ENCODE assay signal across 8 cellular contexts in the genomic region with DNA sequence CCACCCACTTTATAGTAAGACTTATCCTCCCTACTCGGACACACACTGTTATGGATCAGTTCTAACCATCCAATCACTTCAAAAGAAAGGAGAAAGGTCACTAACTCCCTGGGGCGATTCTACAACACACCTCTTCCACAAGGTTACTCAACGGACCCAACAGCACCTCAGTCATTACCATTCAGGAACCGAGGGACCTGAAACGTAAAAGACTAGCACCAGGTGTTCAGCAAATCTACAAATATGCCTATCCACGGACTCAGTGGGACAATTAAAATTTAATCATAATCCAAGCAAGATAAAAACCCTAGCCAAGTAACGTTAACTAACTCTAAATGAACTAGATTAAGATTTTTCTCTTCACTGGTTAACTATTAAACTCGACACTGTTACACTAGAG. TPM values are rescaled to one million over a fixed set of nuclear protein-coding genes. Genes with fewer than 3 reads are reported as not detected.
DNase-seq lines count a peak whose midpoint lies in the region; ATAC-seq, FAIRE-seq and TF ChIP-seq lines count a peak whose summit lies in the region.

No MANE protein-coding gene starts in this region.

- H3K9me3 ChIP-seq in A673 (ENCODE audit: low read depth, low read length, poor library complexity, severe bottlenecking) (no peaks in the 10 kb centered on the region), mucosa of rectum (ENCODE audit: control insufficient read depth in 2 of 2, low read length in 2 of 2) (no peaks in the 10 kb centered on the region)

- CTCF ChIA-PET in A673 (lab: Charles Lee), result no interaction called here

- ATAC-seq in left colon (no peak), HG03520 (IDR thresholded peaks at IDR 0.05; ENCODE audit: unreplicated experiment) (no peak), omental fat pad (ENCODE audit: low FRiP score) (no peak)

- H3K27me3 ChIP-seq in A673 (replicated peaks; ENCODE audit: insufficient read depth, low read depth, low read length, poor library complexity), result no peaks in the 10 kb centered on the region
- no peaks in the 10 kb centered on the region for H3K27me3 ChIP-seq in bronchial epithelial cell (ENCODE audit: control insufficient read depth, insufficient read depth, low read length)
- no peaks in the 10 kb centered on the region for H3K27me3 ChIP-seq in mucosa of rectum (ENCODE audit: control insufficient read depth in 2 of 2, insufficient read depth in 2 of 2, low read length in 2 of 2)

- peak overlapping the region; percentile 97 to 100 (median 100) for H3K4me3 Mint-ChIP-seq in IgD-negative memory B cell

- H3K36me3 ChIP-seq in A673 (ENCODE audit: insufficient read depth, low read length, poor library complexity, severe bottlenecking), result peaks cover 45% of the 10 kb centered on the region
- H3K36me3 ChIP-seq in bronchial epithelial cell (ENCODE audit: control insufficient read depth, insufficient read depth, low read length), result peaks cover 24% of the 10 kb centered on the region
- peaks cover 35 to 37% of the 10 kb centered on the region in 2 donors for H3K36me3 ChIP-seq in mucosa of rectum (ENCODE audit: control insufficient read depth in 2 of 2, insufficient read depth in 2 of 2, low read length in 2 of 2)

- no peak for FAIRE-seq in bronchial epithelial cell (lab: Jason Lieb, UNC)

- peaks cover 11% of the 10 kb centered on the region for H3K4me1 ChIP-seq in A673 (ENCODE audit: insufficient read depth, low read length, poor library complexity, severe bottlenecking)
- peaks cover 29 to 31% of the 10 kb centered on the region in 2 donors for H3K4me1 ChIP-seq in mucosa of rectum (ENCODE audit: control insufficient read depth in 2 of 2, insufficient read depth in 2 of 2, low read length in 2 of 2)

- H3K4me3 ChIP-seq in A673 (ENCODE audit: low read depth, low read length, poor library complexity, severe bottlenecking), result peak overlapping the region; percentile 86
- peak overlapping the region; percentile 92 for H3K4me3 ChIP-seq in bronchial epithelial cell (ENCODE audit: low read depth, low read length)
- H3K4me3 ChIP-seq in mucosa of rectum (ENCODE audit: low read length in 2 of 2), result peak overlapping the region; percentile 95 to 98

- peaks cover 29 to 34% (median 33%) of the 10 kb centered on the region in 3 donors for H3K4me1 Mint-ChIP-seq in IgD-negative memory B cell

- intact Hi-C loops in A673 (cut with micrococcal nuclease; ENCODE audit: unreplicated experiment), result loop anchor here (5.0 kb wide), 1 partner anchor 47 kb away; a partner anchor contains a TSS
- intact Hi-C loops in left colon (cut with DNase I, micrococcal nuclease), result no loop called here

- H3K27ac Mint-ChIP-seq in IgD-negative memory B cell, result peak overlapping the region; percentile 90 to 99 (median 93)

- peaks cover 8% of the 10 kb centered on the region for H3K36me3 Mint-ChIP-seq in IgD-negative memory B cell

- DNase-seq in A673 (ENCODE audit: low spot score) (no peak), bronchial epithelial cell (ENCODE audit: low read depth) (peak; percentile 35), left colon (no peak), omental fat pad (ENCODE audit: low spot score) (no peak)
- DNase-seq in activated CD4-positive, alpha-beta T cell treated with anti-CD3 and anti-CD28 coated beads for 48 hours, result no peak

- no TSS peak for BruUV-seq in A673 (replicated peaks; lab: Mats Ljungman, UMichigan)

- no peaks in the 10 kb centered on the region for H3K27me3 Mint-ChIP-seq in IgD-negative memory B cell

- H3K9ac ChIP-seq in mucosa of rectum (ENCODE audit: low read depth in 1 of 2, low read length in 2 of 2), result peak overlapping the region; percentile 81 to 89

- POLR2A ChIA-PET in A673 (lab: Charles Lee; ENCODE audit: low non-redundant PET), result no interaction called here

- peak overlapping the region; percentile 98 for H3K27ac ChIP-seq in A673 (ENCODE audit: low read depth, low read length, poor library complexity, severe bottlenecking)
- peak overlapping the region; percentile 93 for H3K27ac ChIP-seq in mucosa of rectum (ENCODE audit: low read depth in 2 of 2, low read length in 2 of 2)

- no peaks in the 10 kb centered on the region for H3K9me3 Mint-ChIP-seq in IgD-negative memory B cell

- TF ChIP-seq CTCF in A673 (conservative IDR thresholded peaks at IDR 0.05; ENCODE audit: low read depth, low read length) (no peak), bronchial epithelial cell (IDR thresholded peaks at IDR 0.05; ENCODE audit: insufficient read depth, low read length, severe bottlenecking) (no peak), omental fat pad (IDR thresholded peaks at IDR 0.05) (no peak)

RNA-seq across cellular contexts. Expression of a gene that starts 1.6 kb away (rescaled TPM):
- 104 and 105 TPM in 2 replicates for total RNA-seq in A673 (2021)
- polyA plus RNA-seq in IgD-negative memory B cell, result 2.8 TPM
- 9.2 and 15.2 TPM in 2 replicates for total RNA-seq in bronchial epithelial cell
- 10 to 100 TPM; 47.5 to 54.2 TPM for total RNA-seq in left colon
- total RNA-seq in omental fat pad, result 10 to 100 TPM; 10.7 to 42.6 (median 25.2) TPM

RNA-seq across cellular contexts. Expression of a gene that starts 2.6 kb away (rescaled TPM):
- total RNA-seq in A673 (2021) (66.5 and 66.8 TPM in 2 replicates), bronchial epithelial cell (21.4 and 27.4 TPM in 2 replicates), left colon (10 to 100 TPM; 27.3 to 34.9 TPM), omental fat pad (10 to 100 TPM; 13.8 to 24.4 (median 19.0) TPM)
- polyA plus RNA-seq in IgD-negative memory B cell, result 35.0 TPM

RNA-seq across cellular contexts. Expression of a gene that starts 18.2 kb away (rescaled TPM):
- total RNA-seq in A673 (2021), result 0.45 and 0.72 TPM in 2 replicates
- 13.3 TPM for polyA plus RNA-seq in IgD-negative memory B cell
- total RNA-seq in bronchial epithelial cell, result not detected in 2 replicates
- total RNA-seq in left colon, result under 1 TPM in 1 of 2 donors, not detected in 1; 0.81 TPM
- total RNA-seq in omental fat pad, result not detected

RNA-seq across cellular contexts. Expression of a gene that starts 18.5 kb away (rescaled TPM):
- total RNA-seq in A673 (2021) (123 and 132 TPM in 2 replicates), bronchial epithelial cell (23.7 and 42.0 TPM in 2 replicates), left colon (10 to 100 TPM; 38.8 to 53.2 TPM), omental fat pad (10 to 100 TPM; 37.1 to 51.2 (median 48.2) TPM)
- polyA plus RNA-seq in IgD-negative memory B cell, result 48.2 TPM

RNA-seq across cellular contexts. Expression of a gene that starts 28.3 kb away (rescaled TPM):
- total RNA-seq in A673 (2021) (12.0 and 13.1 TPM in 2 replicates), bronchial epithelial cell (11.0 and 11.6 TPM in 2 replicates), left colon (10 to 100 TPM; 11.5 to 14.5 TPM), omental fat pad (1 to 10 TPM; 5.3 to 7.3 (median 5.8) TPM)
- polyA plus RNA-seq in IgD-negative memory B cell, result 5.0 TPM
